1 cellular context compared by ENCODE assay signal in the genomic region with DNA sequence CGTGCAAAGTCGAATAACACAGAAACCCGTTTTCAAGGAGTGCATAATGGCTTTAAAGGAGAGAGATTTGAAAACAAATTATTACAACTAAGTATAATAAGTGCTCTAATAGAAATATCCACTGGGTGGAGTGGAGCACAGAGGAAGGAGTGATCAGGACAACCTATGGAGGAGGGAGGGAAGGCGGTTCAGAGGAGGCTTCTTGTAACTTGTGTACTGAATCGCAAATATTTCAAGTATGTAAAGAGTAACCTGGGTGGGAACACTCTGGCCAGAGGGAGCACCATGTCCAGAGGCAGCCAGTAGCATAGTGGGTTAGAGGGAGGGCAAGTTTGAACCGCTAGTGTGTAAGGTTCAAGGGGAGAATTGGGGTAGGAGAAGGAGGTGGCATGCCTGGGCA.
TF ChIP-seq lines count a peak whose summit lies in the region.

No MANE protein-coding gene starts in this region.

TF ChIP-seq in liver, 16 proteins besides CTCF, POLR2A, EP300 and RAD21 (continued from another document):
- TF ChIP-seq, protein P1, sequence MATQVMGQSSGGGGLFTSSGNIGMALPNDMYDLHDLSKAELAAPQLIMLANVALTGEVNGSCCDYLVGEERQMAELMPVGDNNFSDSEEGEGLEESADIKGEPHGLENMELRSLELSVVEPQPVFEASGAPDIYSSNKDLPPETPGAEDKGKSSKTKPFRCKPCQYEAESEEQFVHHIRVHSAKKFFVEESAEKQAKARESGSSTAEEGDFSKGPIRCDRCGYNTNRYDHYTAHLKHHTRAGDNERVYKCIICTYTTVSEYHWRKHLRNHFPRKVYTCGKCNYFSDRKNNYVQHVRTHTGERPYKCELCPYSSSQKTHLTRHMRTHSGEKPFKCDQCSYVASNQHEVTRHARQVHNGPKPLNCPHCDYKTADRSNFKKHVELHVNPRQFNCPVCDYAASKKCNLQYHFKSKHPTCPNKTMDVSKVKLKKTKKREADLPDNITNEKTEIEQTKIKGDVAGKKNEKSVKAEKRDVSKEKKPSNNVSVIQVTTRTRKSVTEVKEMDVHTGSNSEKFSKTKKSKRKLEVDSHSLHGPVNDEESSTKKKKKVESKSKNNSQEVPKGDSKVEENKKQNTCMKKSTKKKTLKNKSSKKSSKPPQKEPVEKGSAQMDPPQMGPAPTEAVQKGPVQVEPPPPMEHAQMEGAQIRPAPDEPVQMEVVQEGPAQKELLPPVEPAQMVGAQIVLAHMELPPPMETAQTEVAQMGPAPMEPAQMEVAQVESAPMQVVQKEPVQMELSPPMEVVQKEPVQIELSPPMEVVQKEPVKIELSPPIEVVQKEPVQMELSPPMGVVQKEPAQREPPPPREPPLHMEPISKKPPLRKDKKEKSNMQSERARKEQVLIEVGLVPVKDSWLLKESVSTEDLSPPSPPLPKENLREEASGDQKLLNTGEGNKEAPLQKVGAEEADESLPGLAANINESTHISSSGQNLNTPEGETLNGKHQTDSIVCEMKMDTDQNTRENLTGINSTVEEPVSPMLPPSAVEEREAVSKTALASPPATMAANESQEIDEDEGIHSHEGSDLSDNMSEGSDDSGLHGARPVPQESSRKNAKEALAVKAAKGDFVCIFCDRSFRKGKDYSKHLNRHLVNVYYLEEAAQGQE (IDR thresholded peaks at IDR 0.05), result no peak
- TF ChIP-seq JUND (IDR thresholded peaks at IDR 0.05) (no peak), FOXA2 (IDR thresholded peaks at IDR 0.05) (no peak), HNF4A (conservative IDR thresholded peaks at IDR 0.05) (no peak)
- TF ChIP-seq, protein P2, sequence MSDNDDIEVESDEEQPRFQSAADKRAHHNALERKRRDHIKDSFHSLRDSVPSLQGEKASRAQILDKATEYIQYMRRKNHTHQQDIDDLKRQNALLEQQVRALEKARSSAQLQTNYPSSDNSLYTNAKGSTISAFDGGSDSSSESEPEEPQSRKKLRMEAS (IDR thresholded peaks at IDR 0.05), result no peak
- TF ChIP-seq, protein P3, sequence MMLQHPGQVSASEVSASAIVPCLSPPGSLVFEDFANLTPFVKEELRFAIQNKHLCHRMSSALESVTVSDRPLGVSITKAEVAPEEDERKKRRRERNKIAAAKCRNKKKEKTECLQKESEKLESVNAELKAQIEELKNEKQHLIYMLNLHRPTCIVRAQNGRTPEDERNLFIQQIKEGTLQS (IDR thresholded peaks at IDR 0.05), result no peak
